Comparison of ENCODE assay signal across 7 cellular contexts in the genomic region with DNA sequence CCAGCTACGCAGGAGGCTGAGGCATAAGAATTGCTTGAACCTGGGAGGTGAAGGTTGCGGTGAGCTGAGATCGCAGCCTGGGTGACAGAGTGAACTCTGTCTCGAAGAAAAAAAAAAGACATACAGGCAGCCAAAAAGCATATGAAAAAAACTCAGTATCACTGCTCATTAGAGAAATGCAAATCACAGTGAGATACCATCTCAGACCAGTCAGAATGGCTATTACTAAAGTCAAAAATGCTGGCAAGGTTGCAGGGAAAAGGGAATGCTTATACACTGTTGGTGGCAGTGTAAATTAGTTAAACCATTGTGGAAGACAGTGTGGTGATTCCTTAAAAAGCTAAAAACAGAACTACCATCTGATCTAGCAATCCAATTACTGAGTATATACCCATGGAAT.
"Had no signal": no experiment of that assay in that cellular context is flagged by ENCODE, and none has a peak within 500 bp of the region (broad histone marks: within the 10 kb centered on the region; RNA-seq: fewer than 3 reads in every experiment).

No MANE protein-coding gene starts in this region.

- H3K4me3 ChIP-seq: K562 had no signal

- H3K27ac ChIP-seq: HL-60 had no signal

- ATAC-seq: HepG2, K562 had no signal

- H3K36me3 Mint-ChIP-seq: IgD-negative memory B cell had no signal

- H3K4me1 Mint-ChIP-seq: IgD-negative memory B cell had no signal

- FAIRE-seq: HepG2, HTR-8/SVneo, K562 had no signal

- H3K4me3 Mint-ChIP-seq: IgD-negative memory B cell had no signal

- DNase-seq: IMR-90, KBM-7 had no signal
